Comparison of ENCODE assay signal across 19 cellular contexts in the genomic region with DNA sequence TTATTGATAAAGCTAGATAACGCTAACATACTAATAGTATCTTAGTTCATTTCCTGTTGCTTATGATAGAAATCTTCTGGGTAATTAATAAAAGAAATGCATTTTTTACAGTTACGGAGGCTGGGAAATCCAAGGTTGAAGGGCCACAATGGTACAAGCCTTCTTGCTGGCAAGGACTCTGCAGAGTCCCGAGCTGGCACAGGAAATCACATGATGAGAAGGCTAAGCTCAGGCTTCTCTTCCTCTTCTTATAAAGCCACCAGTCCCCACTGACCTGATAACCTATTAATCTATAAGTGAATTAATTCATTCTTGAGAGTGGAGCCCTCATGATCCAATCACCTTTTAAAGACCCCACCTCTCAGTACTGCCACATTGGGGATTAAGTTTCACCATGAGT.
DNase-seq lines count a peak whose midpoint lies in the region; TF ChIP-seq lines count a peak whose summit lies in the region.
"Had no signal": no experiment of that assay in that cellular context is flagged by ENCODE, and none has a peak within 500 bp of the region (broad histone marks: within the 10 kb centered on the region; RNA-seq: fewer than 3 reads in every experiment).

No MANE protein-coding gene starts in this region.

- peak; percentile 20 to 54 for DNase-seq in Kasumi-1 (lab: John Stamatoyannopoulos, UW)
- peak; percentile 66 for DNase-seq in NCI-H82 treated with DMSO at 0.1 percent for 48 hours (lab: John Stamatoyannopoulos, UW; ENCODE audit: unreplicated experiment)
- peak; percentile 29 for DNase-seq in globus pallidus (ENCODE audit: low spot score)
- DNase-seq in progenitor cell of endocrine pancreas (ENCODE audit: low spot score, unreplicated experiment) = no peak
- DNase-seq in amniotic stem cell (lab: John Stamatoyannopoulos, UW) = no peak
- DNase-seq in NCI-H1417 (lab: John Stamatoyannopoulos, UW) = no peak
- no peak for DNase-seq in NCI-H1048 (lab: John Stamatoyannopoulos, UW)
- DNase-seq: activated CD4-positive, CD25-positive, alpha-beta regulatory T cell treated with anti-CD3 and anti-CD28 coated beads, Interleukin-2, amount 50 U/mL, for 72 hours; activated CD8-positive, alpha-beta T cell treated with anti-CD3 and anti-CD28 coated beads, Interleukin-2, amount 10 ng/mL, durations not matched to agents 7 days and 5 days; activated naive CD4-positive, alpha-beta T cell treated with Interleukin-2 at 50 U/mL for 16 hours; CD8-positive, alpha-beta memory T cell; DMS153; H7; NCI-H1092; NCI-H2081; NCI-H446; stimulated activated naive CD8-positive, alpha-beta T cell treated with anti-CD3 and anti-CD28 coated beads, Interleukin-15, amount 100 ng/mL, for 72 hours; T-helper 9 cell had no signal

- no peaks in the 10 kb centered on the region for H3K4me1 Mint-ChIP-seq in progenitor cell of endocrine pancreas (ENCODE audit: low read depth)
- H3K4me1 Mint-ChIP-seq: neural progenitor cell; stimulated activated naive CD8-positive, alpha-beta T cell treated with anti-CD3 and anti-CD28 coated beads, Interleukin-15, amount 100 ng/mL, for 72 hours had no signal

- no peak for TF ChIP-seq CTCF in progenitor cell of endocrine pancreas (IDR thresholded peaks at IDR 0.05; ENCODE audit: unreplicated experiment)

- peaks cover 5% of the 10 kb centered on the region for H3K36me3 Mint-ChIP-seq in progenitor cell of endocrine pancreas (ENCODE audit: insufficient read depth)

- H3K27me3 Mint-ChIP-seq in progenitor cell of endocrine pancreas = no peaks in the 10 kb centered on the region
- H3K27me3 Mint-ChIP-seq: CD8-positive, alpha-beta memory T cell; stimulated activated naive CD8-positive, alpha-beta T cell treated with anti-CD3 and anti-CD28 coated beads, Interleukin-15, amount 100 ng/mL, for 72 hours had no signal

- H3K4me3 Mint-ChIP-seq in progenitor cell of endocrine pancreas (ENCODE audit: low read depth) = no peak overlapping the region
- H3K4me3 Mint-ChIP-seq: activated CD8-positive, alpha-beta T cell treated with anti-CD3 and anti-CD28 coated beads, Interleukin-2, amount 10 ng/mL, durations not matched to agents 7 days and 5 days; neural progenitor cell; stimulated activated naive CD8-positive, alpha-beta T cell treated with anti-CD3 and anti-CD28 coated beads, Interleukin-15, amount 100 ng/mL, for 72 hours had no signal

- no peaks in the 10 kb centered on the region for H3K9me3 Mint-ChIP-seq in progenitor cell of endocrine pancreas (ENCODE audit: low read depth)
- H3K9me3 Mint-ChIP-seq: neural progenitor cell; stimulated activated naive CD8-positive, alpha-beta T cell treated with anti-CD3 and anti-CD28 coated beads, Interleukin-15, amount 100 ng/mL, for 72 hours had no signal

- peak overlapping the region; percentile 29 for H3K27ac Mint-ChIP-seq in progenitor cell of endocrine pancreas
- H3K27ac Mint-ChIP-seq: activated CD8-positive, alpha-beta T cell treated with anti-CD3 and anti-CD28 coated beads, Interleukin-2, amount 10 ng/mL, durations not matched to agents 7 days and 5 days; neural progenitor cell; stimulated activated naive CD8-positive, alpha-beta T cell treated with anti-CD3 and anti-CD28 coated beads, Interleukin-15, amount 100 ng/mL, for 72 hours had no signal

Comparison
In these comparisons a context has a peak if more than half of its experiments do, and no peak if none do; other contexts are left out.
1. DNase-seq: peak in Kasumi-1 (2 of 2), NCI-H82 treated with DMSO at 0.1 percent for 48 hours (single experiment) and globus pallidus (single experiment); none in progenitor cell of endocrine pancreas (single experiment), amniotic stem cell (single experiment), NCI-H1417 (0 of 3) and NCI-H1048 (single experiment).